ENCODE assay signal across 14 cellular contexts in genomic region chr9:98323831-98324135, GRCh38.
"Had no signal": no experiment of that assay in that cellular context is flagged by ENCODE, and none has a peak within 500 bp of the region (broad histone marks: within the 10 kb centered on the region; RNA-seq: fewer than 3 reads in every experiment).

No MANE protein-coding gene starts in this region.

- H3K4me1 ChIP-seq: sigmoid colon had no signal

- H3K4me3 ChIP-seq: cardiac muscle cell, sigmoid colon, thoracic aorta, upper lobe of left lung had no signal

- ATAC-seq: naive thymus-derived CD8-positive, alpha-beta T cell; stimulated activated memory B cell treated with anti-CD40 and anti-IgM and Interleukin-4, amounts not matched to agents 10 μg/mL and 1 μg/mL and 100 μg/mL, for 72 hours; WTC11 had no signal

- H3K27ac ChIP-seq: cardiac muscle cell, neutrophil, sigmoid colon, thoracic aorta had no signal

- FAIRE-seq: TTC549 had no signal

- DNase-seq: activated gamma-delta T cell; activated T-cell treated with anti-CD3 and anti-CD28 coated beads, Interleukin-2, amount 50 U/mL, for 4 hours; effector memory CD4-positive, alpha-beta T cell; left ventricle myocardium superior; naive thymus-derived CD8-positive, alpha-beta T cell; sigmoid colon; stimulated activated CD4-positive, alpha-beta T cell treated with anti-CD3 and anti-CD28 coated beads, Interleukin-4, amount 100 ng/mL, for 4 hours; upper lobe of left lung had no signal

- H3K27me3 ChIP-seq: cardiac muscle cell, neutrophil, sigmoid colon, upper lobe of left lung had no signal

- H3K9me3 ChIP-seq: neutrophil, sigmoid colon, thoracic aorta, upper lobe of left lung had no signal

- H3K36me3 ChIP-seq: cardiac muscle cell, neutrophil, sigmoid colon, thoracic aorta, upper lobe of left lung had no signal
